Comparison of ENCODE assay signal across 1 cellular context in the genomic region with DNA sequence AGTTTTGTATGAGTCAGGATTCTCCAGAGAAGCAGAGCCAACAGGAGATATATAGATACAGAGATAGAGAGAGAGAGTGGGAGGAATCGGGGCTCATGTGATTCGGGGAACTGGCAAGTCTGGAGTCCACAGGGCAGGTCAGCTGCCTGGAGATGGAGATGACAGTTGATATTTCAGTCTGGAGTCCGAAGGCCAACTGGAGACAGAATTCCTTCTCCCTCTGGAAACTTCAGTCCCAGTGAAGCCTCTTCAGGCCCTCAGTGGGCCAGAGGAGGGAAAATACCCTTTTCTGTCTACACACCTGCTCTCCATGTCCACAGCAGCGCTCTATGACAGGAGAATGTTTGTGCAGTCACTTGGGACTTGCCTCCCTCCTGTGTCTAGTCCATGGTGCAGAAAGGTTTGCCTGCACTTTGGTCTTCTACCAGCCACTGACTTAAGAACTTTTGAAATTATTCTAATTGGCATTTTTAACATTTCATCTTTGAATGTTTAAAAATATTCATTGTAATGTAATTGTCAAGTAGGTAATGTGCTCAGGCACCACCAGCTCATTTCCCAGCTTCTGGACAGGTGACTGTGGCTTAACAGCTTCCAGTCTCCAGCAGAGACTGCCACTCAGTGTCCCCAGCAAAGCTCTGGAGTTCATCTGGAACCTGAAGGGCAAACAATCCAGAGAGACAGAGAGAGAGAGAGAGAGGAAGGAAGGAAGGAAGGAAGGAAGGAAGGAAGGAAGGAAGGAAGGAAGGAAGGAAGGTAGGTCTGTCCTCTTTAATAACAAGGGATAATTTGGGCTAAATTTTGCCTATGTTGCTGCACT.
TF ChIP-seq lines count a peak whose summit lies in the region.

No MANE protein-coding gene starts in this region.

TF ChIP-seq in HepG2, 621 proteins besides CTCF, POLR2A, EP300 and RAD21 (continued from another document and continues in another):
- TF ChIP-seq PAXIP1 (CRISPR knock-in tag; conservative IDR thresholded peaks at IDR 0.05) (peak; percentile 11; the same call in 1 of the 2 replicates), ZNF343 (CRISPR knock-in tag; IDR thresholded peaks at IDR 0.05) (no peak), GABPA (IDR thresholded peaks at IDR 0.05; ENCODE audit: low read depth, low read length) (no peak), GABPA (CRISPR knock-in tag; IDR thresholded peaks at IDR 0.05; ENCODE audit: low read depth) (no peak), ZNF3 (CRISPR knock-in tag; IDR thresholded peaks at IDR 0.05) (no peak), ZNF724P (CRISPR knock-in tag; IDR thresholded peaks at IDR 0.05; ENCODE audit: borderline replicate concordance) (no peak), RBFOX2 (IDR thresholded peaks at IDR 0.05; ENCODE audit: low read depth, low read length) (no peak), HMGXB4 (CRISPR knock-in tag; IDR thresholded peaks at IDR 0.05; ENCODE audit: borderline replicate concordance in 1 of 2, low read depth in 1 of 2) (no peak; a peak in 1 of 4 replicates), NCOA5 (CRISPR knock-in tag; IDR thresholded peaks at IDR 0.05) (no peak), RXRB (CRISPR knock-in tag; IDR thresholded peaks at IDR 0.05; ENCODE audit: borderline replicate concordance) (no peak), ZFY (CRISPR knock-in tag; IDR thresholded peaks at IDR 0.05) (no peak; the same call in 1 of the 2 replicates), NR2F6 (IDR thresholded peaks at IDR 0.05) (peak; percentile 36; the same call in 1 of the 2 replicates), NR2F6 (CRISPR knock-in tag; IDR thresholded peaks at IDR 0.05) (no peak; the same call in 1 of the 2 replicates), ARID5B (CRISPR knock-in tag; IDR thresholded peaks at IDR 0.05) (peak; percentile 61), SALL1 (CRISPR knock-in tag; IDR thresholded peaks at IDR 0.05) (peak; percentile 51), RNF219 (CRISPR knock-in tag; IDR thresholded peaks at IDR 0.05) (no peak), GLI4 (CRISPR knock-in tag; IDR thresholded peaks at IDR 0.05; ENCODE audit: borderline replicate concordance) (no peak), ZNF354B (CRISPR knock-in tag; IDR thresholded peaks at IDR 0.05) (no peak), MAFK (conservative IDR thresholded peaks at IDR 0.05 in 1 of 2, IDR thresholded peaks at IDR 0.05 in 1 of 2; ENCODE audit: low read length in 2 of 2) (no peak), CHCHD3 (CRISPR knock-in tag; IDR thresholded peaks at IDR 0.05) (no peak), AGO2 (optimal IDR thresholded peaks at IDR 0.05; ENCODE audit: low read depth, low read length) (no peak), ZNF326 (CRISPR knock-in tag; IDR thresholded peaks at IDR 0.05; ENCODE audit: borderline replicate concordance) (no peak), FOSL2 (CRISPR knock-in tag; IDR thresholded peaks at IDR 0.05) (peak; percentile 43), RXRA (CRISPR knock-in tag; IDR thresholded peaks at IDR 0.05) (no peak), U2AF1 (optimal IDR thresholded peaks at IDR 0.05; ENCODE audit: low read depth, low read length) (no peak), MBD4 (IDR thresholded peaks at IDR 0.05; ENCODE audit: borderline replicate concordance, low read length) (no peak), SOX13 (IDR thresholded peaks at IDR 0.05) (no peak), SOX13 (CRISPR knock-in tag; conservative IDR thresholded peaks at IDR 0.05 in 1 of 2, IDR thresholded peaks at IDR 0.05 in 1 of 2) (peak in 1 of 2 experiments; percentile 39; a peak in 2 of 4 replicates), PBX3 (CRISPR knock-in tag; IDR thresholded peaks at IDR 0.05; ENCODE audit: borderline replicate concordance) (no peak), ETV6 (CRISPR knock-in tag; conservative IDR thresholded peaks at IDR 0.05) (no peak), ZBTB20 (CRISPR knock-in tag; IDR thresholded peaks at IDR 0.05; ENCODE audit: borderline replicate concordance, low read depth) (0 out of 2 replicates have a peak, but pooled peaks have one; percentile 46), ZNF496 (CRISPR knock-in tag; IDR thresholded peaks at IDR 0.05; ENCODE audit: insufficient replicate concordance) (no peak), ZNF550 (CRISPR knock-in tag; IDR thresholded peaks at IDR 0.05; ENCODE audit: borderline replicate concordance) (no peak), ZZZ3 (CRISPR knock-in tag; IDR thresholded peaks at IDR 0.05; ENCODE audit: borderline replicate concordance) (no peak), MEIS2 (CRISPR knock-in tag; IDR thresholded peaks at IDR 0.05) (0 out of 2 replicates have a peak, but pooled peaks have one; percentile 42), ZNF660 (CRISPR knock-in tag; IDR thresholded peaks at IDR 0.05; ENCODE audit: borderline replicate concordance, low read depth) (no peak)
- TF ChIP-seq, protein P1, sequence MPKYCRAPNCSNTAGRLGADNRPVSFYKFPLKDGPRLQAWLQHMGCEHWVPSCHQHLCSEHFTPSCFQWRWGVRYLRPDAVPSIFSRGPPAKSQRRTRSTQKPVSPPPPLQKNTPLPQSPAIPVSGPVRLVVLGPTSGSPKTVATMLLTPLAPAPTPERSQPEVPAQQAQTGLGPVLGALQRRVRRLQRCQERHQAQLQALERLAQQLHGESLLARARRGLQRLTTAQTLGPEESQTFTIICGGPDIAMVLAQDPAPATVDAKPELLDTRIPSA (CRISPR knock-in tag; IDR thresholded peaks at IDR 0.05; ENCODE audit: borderline replicate concordance): no peak
- TF ChIP-seq, protein P2, sequence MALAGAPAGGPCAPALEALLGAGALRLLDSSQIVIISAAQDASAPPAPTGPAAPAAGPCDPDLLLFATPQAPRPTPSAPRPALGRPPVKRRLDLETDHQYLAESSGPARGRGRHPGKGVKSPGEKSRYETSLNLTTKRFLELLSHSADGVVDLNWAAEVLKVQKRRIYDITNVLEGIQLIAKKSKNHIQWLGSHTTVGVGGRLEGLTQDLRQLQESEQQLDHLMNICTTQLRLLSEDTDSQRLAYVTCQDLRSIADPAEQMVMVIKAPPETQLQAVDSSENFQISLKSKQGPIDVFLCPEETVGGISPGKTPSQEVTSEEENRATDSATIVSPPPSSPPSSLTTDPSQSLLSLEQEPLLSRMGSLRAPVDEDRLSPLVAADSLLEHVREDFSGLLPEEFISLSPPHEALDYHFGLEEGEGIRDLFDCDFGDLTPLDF (CRISPR knock-in tag; IDR thresholded peaks at IDR 0.05): no peak
- TF ChIP-seq, protein P3, sequence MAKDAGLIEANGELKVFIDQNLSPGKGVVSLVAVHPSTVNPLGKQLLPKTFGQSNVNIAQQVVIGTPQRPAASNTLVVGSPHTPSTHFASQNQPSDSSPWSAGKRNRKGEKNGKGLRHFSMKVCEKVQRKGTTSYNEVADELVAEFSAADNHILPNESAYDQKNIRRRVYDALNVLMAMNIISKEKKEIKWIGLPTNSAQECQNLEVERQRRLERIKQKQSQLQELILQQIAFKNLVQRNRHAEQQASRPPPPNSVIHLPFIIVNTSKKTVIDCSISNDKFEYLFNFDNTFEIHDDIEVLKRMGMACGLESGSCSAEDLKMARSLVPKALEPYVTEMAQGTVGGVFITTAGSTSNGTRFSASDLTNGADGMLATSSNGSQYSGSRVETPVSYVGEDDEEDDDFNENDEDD (CRISPR knock-in tag; IDR thresholded peaks at IDR 0.05; ENCODE audit: borderline replicate concordance): no peak
- TF ChIP-seq, protein P4, sequence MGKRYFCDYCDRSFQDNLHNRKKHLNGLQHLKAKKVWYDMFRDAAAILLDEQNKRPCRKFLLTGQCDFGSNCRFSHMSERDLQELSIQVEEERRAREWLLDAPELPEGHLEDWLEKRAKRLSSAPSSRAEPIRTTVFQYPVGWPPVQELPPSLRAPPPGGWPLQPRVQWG (CRISPR knock-in tag; IDR thresholded peaks at IDR 0.05; ENCODE audit: borderline replicate concordance, low read depth): no peak
